Comparison of ENCODE assay signal across 27 cellular contexts in the genomic region with DNA sequence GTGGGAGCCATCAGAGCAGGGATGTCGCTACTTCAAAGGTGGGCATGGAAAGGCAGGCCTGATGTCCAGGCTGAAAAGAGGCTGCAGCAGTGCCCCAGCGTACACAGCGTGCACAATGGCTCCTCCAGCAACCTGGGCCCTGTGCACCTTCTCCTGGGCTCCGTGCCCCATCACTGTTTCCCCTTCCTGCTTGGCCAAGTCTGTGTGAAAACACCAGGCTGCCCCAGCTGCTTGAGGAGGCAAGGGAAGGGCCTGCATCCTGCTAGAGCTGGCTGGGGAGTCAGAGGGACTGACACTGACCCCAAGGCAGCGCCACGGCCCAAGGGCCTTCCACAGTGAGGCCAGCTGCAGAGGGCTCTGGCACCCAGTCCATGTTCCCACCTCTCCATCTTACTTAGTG.
"Had no signal": no experiment of that assay in that cellular context is flagged by ENCODE, and none has a peak within 500 bp of the region (broad histone marks: within the 10 kb centered on the region; RNA-seq: fewer than 3 reads in every experiment).

No MANE protein-coding gene starts in this region.

- H3K9me3 Mint-ChIP-seq: memory B cell; mesothelial cell of epicardium; natural killer cell treated with Interleukin-12 subunit alpha and Interleukin-12 subunit beta and Interleukin-15 and Interleukin-18, amount 100 ng/mL, for 72 hours; stimulated activated effector memory CD8-positive, alpha-beta T cell treated with anti-CD3 and anti-CD28 coated beads, Interleukin-12 subunit alpha, Interleukin-12 subunit beta, amount 100 ng/mL, for 72 hours had no signal

- H3K27me3 ChIP-seq: dorsolateral prefrontal cortex, gastrocnemius medialis, sigmoid colon, stomach, thyroid gland, vagina had no signal

- H3K4me3 ChIP-seq: dorsolateral prefrontal cortex, gastrocnemius medialis, lower lobe of right lung, mucosa of descending colon, sigmoid colon, stomach, thyroid gland, vagina had no signal

- H2AFZ ChIP-seq: parathyroid adenoma had no signal

- H3K27ac Mint-ChIP-seq: memory B cell; mesothelial cell of epicardium; natural killer cell treated with Interleukin-12 subunit alpha and Interleukin-12 subunit beta and Interleukin-15 and Interleukin-18, amount 100 ng/mL, for 72 hours; progenitor cell of endocrine pancreas; stimulated activated effector memory CD8-positive, alpha-beta T cell treated with anti-CD3 and anti-CD28 coated beads, Interleukin-12 subunit alpha, Interleukin-12 subunit beta, amount 100 ng/mL, for 72 hours had no signal

- H3K27ac ChIP-seq: dorsolateral prefrontal cortex, epithelial cell of prostate, gastrocnemius medialis, lower lobe of right lung, parathyroid adenoma, thyroid gland, vagina had no signal

- H3K4me1 ChIP-seq: gastrocnemius medialis, parathyroid adenoma, thyroid gland had no signal

- H3K9me3 ChIP-seq: gastrocnemius medialis, mucosa of descending colon, thyroid gland, vagina had no signal

- ATAC-seq: esophagus mucosa; gastrocnemius medialis; left ventricle myocardium superior; lower lobe of right lung; mucosa of descending colon; natural killer cell treated with Interleukin-12 subunit alpha and Interleukin-12 subunit beta and Interleukin-15 and Interleukin-18, amount 100 ng/mL, for 72 hours; stimulated activated effector memory CD8-positive, alpha-beta T cell treated with anti-CD3 and anti-CD28 coated beads, Interleukin-12 subunit alpha, Interleukin-12 subunit beta, amount 100 ng/mL, for 72 hours had no signal

- H3K4me3 Mint-ChIP-seq: memory B cell; mesothelial cell of epicardium; naive B cell; natural killer cell treated with Interleukin-12 subunit alpha and Interleukin-12 subunit beta and Interleukin-15 and Interleukin-18, amount 100 ng/mL, for 72 hours; stimulated activated effector memory CD8-positive, alpha-beta T cell treated with anti-CD3 and anti-CD28 coated beads, Interleukin-12 subunit alpha, Interleukin-12 subunit beta, amount 100 ng/mL, for 72 hours had no signal

- H3K36me3 ChIP-seq: gastrocnemius medialis had no signal

- H3K27me3 Mint-ChIP-seq: progenitor cell of endocrine pancreas had no signal

- H3K36me3 Mint-ChIP-seq: memory B cell; mesothelial cell of epicardium; natural killer cell treated with Interleukin-12 subunit alpha and Interleukin-12 subunit beta and Interleukin-15 and Interleukin-18, amount 100 ng/mL, for 72 hours; stimulated activated effector memory CD8-positive, alpha-beta T cell treated with anti-CD3 and anti-CD28 coated beads, Interleukin-12 subunit alpha, Interleukin-12 subunit beta, amount 100 ng/mL, for 72 hours had no signal

- DNase-seq: cortex of kidney; dorsolateral prefrontal cortex; effector CD4-positive, alpha-beta T cell; foreskin fibroblast; gastrocnemius medialis; head of caudate nucleus; left ventricle myocardium superior; lower lobe of right lung; mucosa of descending colon; naive B cell; occipital lobe; sigmoid colon; stimulated activated CD4-positive, alpha-beta T cell treated with anti-CD3 and anti-CD28 coated beads, Interleukin-2, amount 100 ng/mL, for 24 hours; stimulated activated CD4-positive, alpha-beta T cell treated with anti-CD3 and anti-CD28 coated beads, Interleukin-4, amount 100 ng/mL, for 24 hours; stimulated activated naive CD4-positive, alpha-beta T cell treated with Interleukin-2 at 50 U/mL for 16 hours; stomach; thyroid gland; trophoblast cell had no signal

- H3K9ac ChIP-seq: parathyroid adenoma had no signal
